In genomic region chrX:17046478-17047097, GRCh38 we compare ENCODE assay signal across 8 cellular contexts.
DNase-seq lines count a peak whose midpoint lies in the region; ATAC-seq, FAIRE-seq and TF ChIP-seq lines count a peak whose summit lies in the region.

No MANE protein-coding gene starts in this region.

- peak; percentile 62 for ATAC-seq in HG03280 (IDR thresholded peaks at IDR 0.05; ENCODE audit: unreplicated experiment)
- peak; percentile 67 for ATAC-seq in stimulated activated naive CD8-positive, alpha-beta T cell treated with anti-CD3 and anti-CD28 coated beads, Interleukin-15, amount 100 ng/mL, for 72 hours
- ATAC-seq in GM18520 (IDR thresholded peaks at IDR 0.05; ENCODE audit: unreplicated experiment), result no peak

- H3K4me2 ChIP-seq in DOHH2 (ENCODE audit: low read length), result no peak overlapping the region
- H3K4me2 ChIP-seq in H1 (ENCODE audit: insufficient read depth in 1 of 2, low read depth in 2 of 2, low read length in 2 of 2), result no peak overlapping the region
- no peak overlapping the region for H3K4me2 ChIP-seq in mesenchymal stem cell (ENCODE audit: low read length, poor library complexity, severe bottlenecking)

- no peaks in the 10 kb centered on the region for H3K4me1 ChIP-seq in DOHH2 (ENCODE audit: control insufficient read depth, low read length)
- no peaks in the 10 kb centered on the region for H3K4me1 ChIP-seq in H1 (replicated peaks in 1 of 4; ENCODE audit: control insufficient read depth in 3 of 4, insufficient read depth in 4 of 4, low read length in 3 of 4)
- no peaks in the 10 kb centered on the region for H3K4me1 ChIP-seq in mesenchymal stem cell (ENCODE audit: control insufficient read depth, insufficient read depth, low read depth, low read length)

- no peaks in the 10 kb centered on the region for H3K27me3 Mint-ChIP-seq in activated CD4-positive, alpha-beta T cell treated with anti-CD3 and anti-CD28 coated beads, Interleukin-2, amount 10 ng/mL, durations not matched to agents 7 days and 5 days
- no peaks in the 10 kb centered on the region for H3K27me3 Mint-ChIP-seq in stimulated activated naive CD8-positive, alpha-beta T cell treated with anti-CD3 and anti-CD28 coated beads, Interleukin-15, amount 100 ng/mL, for 72 hours

- no peaks in the 10 kb centered on the region for H3K9me2 ChIP-seq in DOHH2 (replicated peaks; ENCODE audit: control insufficient read depth, low read length)

- POLR2A ChIA-PET in activated CD4-positive, alpha-beta T cell treated with anti-CD3 and anti-CD28 coated beads, Interleukin-2, amount 10 ng/mL, durations not matched to agents 7 days and 5 days (lab: Charles Lee), result no interaction called here
- POLR2A ChIA-PET in H1 (lab: Charles Lee; ENCODE audit: partially characterized antibody), result interaction anchor here (0.9 kb wide), 1 partner anchor 163 kb away, joined by 4 read pairs; no protein-coding TSS in a partner anchor

- H2BK15ac ChIP-seq in H1 (ENCODE audit: low read length) (no peak overlapping the region), mesenchymal stem cell (ENCODE audit: low read depth, poor library complexity, severe bottlenecking) (no peak overlapping the region)

- no peak overlapping the region for H4K8ac ChIP-seq in H1 (ENCODE audit: extremely low read depth, insufficient read depth, low read length)
- H4K8ac ChIP-seq in mesenchymal stem cell (ENCODE audit: low read length), result no peak overlapping the region

- H3K14ac ChIP-seq in H1 (ENCODE audit: insufficient read length) (no peak overlapping the region), mesenchymal stem cell (ENCODE audit: low read length in 2 of 2) (no peak overlapping the region)

- no peak for TF ChIP-seq POLR2A in H1 (IDR thresholded peaks at IDR 0.05; ENCODE audit: control extremely low read depth in 1 of 2, low read depth in 2 of 2, low read length in 2 of 2)

- H3K4me3 ChIP-seq in DOHH2 (ENCODE audit: low read length) (no peak overlapping the region), H1 (ENCODE audit: extremely low read depth in 1 of 4, insufficient read depth in 2 of 4, low read depth in 3 of 4, low read length in 4 of 4) (no peak overlapping the region), mesenchymal stem cell (ENCODE audit: insufficient read depth in 1 of 2, low read depth in 1 of 2, low read length in 2 of 2) (no peak overlapping the region)

- H3K18ac ChIP-seq in H1 (ENCODE audit: extremely low read depth, low read length) (no peak overlapping the region), mesenchymal stem cell (ENCODE audit: low read depth in 1 of 2, low read length in 2 of 2) (no peak overlapping the region)

- peaks cover 2% of the 10 kb centered on the region for H3K4me1 Mint-ChIP-seq in activated CD4-positive, alpha-beta T cell treated with anti-CD3 and anti-CD28 coated beads, Interleukin-2, amount 10 ng/mL, durations not matched to agents 7 days and 5 days
- H3K4me1 Mint-ChIP-seq in stimulated activated naive CD8-positive, alpha-beta T cell treated with anti-CD3 and anti-CD28 coated beads, Interleukin-15, amount 100 ng/mL, for 72 hours, result no peaks in the 10 kb centered on the region

- H3K79me1 ChIP-seq in H1 (ENCODE audit: low read depth, low read length) (no peaks in the 10 kb centered on the region), mesenchymal stem cell (replicated peaks; ENCODE audit: low read length, poor library complexity, severe bottlenecking) (no peaks in the 10 kb centered on the region)

- H2BK20ac ChIP-seq in H1 (ENCODE audit: low read length), result no peak overlapping the region

- H3K79me2 ChIP-seq in DOHH2 (ENCODE audit: control insufficient read depth, low read length) (no peaks in the 10 kb centered on the region), H1 (ENCODE audit: control insufficient read depth in 1 of 2, insufficient read depth in 2 of 2, low read length in 2 of 2) (no peaks in the 10 kb centered on the region)

- TF ChIP-seq EP300 in H1 (IDR thresholded peaks at IDR 0.05; ENCODE audit: borderline replicate concordance in 1 of 2, low read depth in 2 of 2, low read length in 2 of 2), result no peak

- H3K4ac ChIP-seq in H1 (replicated peaks; ENCODE audit: insufficient read length, low read depth, low read length), result no peak overlapping the region
- no peak overlapping the region for H3K4ac ChIP-seq in mesenchymal stem cell (ENCODE audit: low read depth in 1 of 2, low read length in 2 of 2)

- H2BK5ac ChIP-seq in H1 (ENCODE audit: low read depth, low read length), result no peak overlapping the region
- H2BK5ac ChIP-seq in mesenchymal stem cell (ENCODE audit: low read depth, low read length, poor library complexity, severe bottlenecking), result no peak overlapping the region

- no peak overlapping the region for H3K27ac Mint-ChIP-seq in activated CD4-positive, alpha-beta T cell treated with anti-CD3 and anti-CD28 coated beads, Interleukin-2, amount 10 ng/mL, durations not matched to agents 7 days and 5 days
- H3K27ac Mint-ChIP-seq in stimulated activated naive CD8-positive, alpha-beta T cell treated with anti-CD3 and anti-CD28 coated beads, Interleukin-15, amount 100 ng/mL, for 72 hours, result no peak overlapping the region

- H3K36me3 ChIP-seq in DOHH2 (ENCODE audit: control insufficient read depth, low read length), result no peaks in the 10 kb centered on the region
- no peaks in the 10 kb centered on the region for H3K36me3 ChIP-seq in H1 (ENCODE audit: control insufficient read depth in 2 of 4, insufficient read depth in 4 of 4, low read length in 3 of 4)
- no peaks in the 10 kb centered on the region for H3K36me3 ChIP-seq in mesenchymal stem cell (ENCODE audit: control insufficient read depth in 1 of 2, insufficient read depth in 2 of 2, low read depth in 1 of 2, low read length in 2 of 2)

- TF ChIP-seq CTCF in DOHH2 (IDR thresholded peaks at IDR 0.05; ENCODE audit: low read depth, low read length, poor library complexity, severe bottlenecking) (peak; percentile 66), H1 (IDR thresholded peaks at IDR 0.05; ENCODE audit: control extremely low read depth in 1 of 3, insufficient read depth in 1 of 3, low read depth in 1 of 3, low read length in 3 of 3) (peak in 2 of 3 experiments; percentile 77; a peak in 3 of 4 replicates)

- no peak overlapping the region for H2BK120ac ChIP-seq in H1 (replicated peaks; ENCODE audit: low read depth, low read length)
- no peak overlapping the region for H2BK120ac ChIP-seq in mesenchymal stem cell (ENCODE audit: low read depth, low read length)

- DNase-seq in NCI-H526 (lab: John Stamatoyannopoulos, UW) (peak; percentile 77 to 93), H1 (ENCODE audit: low read depth in 1 of 2, low spot score in 2 of 2) (peak; percentile 19 to 53), mesenchymal stem cell (peak; percentile 58)
- DNase-seq in activated CD4-positive, alpha-beta T cell treated with anti-CD3 and anti-CD28 coated beads, Interleukin-2, amount 10 ng/mL, durations not matched to agents 7 days and 5 days, result peak; percentile 48
- DNase-seq in stimulated activated naive CD8-positive, alpha-beta T cell treated with anti-CD3 and anti-CD28 coated beads, Interleukin-15, amount 100 ng/mL, for 72 hours, result peak; percentile 15 to 22

- TF ChIP-seq RAD21 in H1 (IDR thresholded peaks at IDR 0.05 in 1 of 2, conservative IDR thresholded peaks at IDR 0.05 in 1 of 2; ENCODE audit: low read depth in 2 of 2, low read length in 2 of 2), result peak; percentile 83 to 85

- H4K20me1 ChIP-seq in DOHH2 (ENCODE audit: control insufficient read depth, insufficient read depth, low read depth, low read length) (no peaks in the 10 kb centered on the region), H1 (replicated peaks in 1 of 2; ENCODE audit: control insufficient read depth in 1 of 2, insufficient read depth in 2 of 2, low read length in 2 of 2) (no peaks in the 10 kb centered on the region)

- no peaks in the 10 kb centered on the region for H3K9me3 Mint-ChIP-seq in activated CD4-positive, alpha-beta T cell treated with anti-CD3 and anti-CD28 coated beads, Interleukin-2, amount 10 ng/mL, durations not matched to agents 7 days and 5 days
- no peaks in the 10 kb centered on the region for H3K9me3 Mint-ChIP-seq in stimulated activated naive CD8-positive, alpha-beta T cell treated with anti-CD3 and anti-CD28 coated beads, Interleukin-15, amount 100 ng/mL, for 72 hours

- H4K91ac ChIP-seq in H1 (replicated peaks; ENCODE audit: insufficient read length, low read length), result no peak overlapping the region
- H4K91ac ChIP-seq in mesenchymal stem cell (ENCODE audit: low read length), result no peak overlapping the region

- no peaks in the 10 kb centered on the region for H3K23me2 ChIP-seq in H1 (ENCODE audit: low read depth, low read length)

- H3F3A ChIP-seq in DOHH2 (ENCODE audit: control insufficient read depth, insufficient read depth), result no peaks in the 10 kb centered on the region

- H2BK12ac ChIP-seq in H1 (ENCODE audit: low read depth, low read length) (no peak overlapping the region), mesenchymal stem cell (ENCODE audit: low read length in 2 of 2) (no peak overlapping the region)

- H2AK5ac ChIP-seq in H1 (ENCODE audit: low read depth, low read length) (no peak overlapping the region), mesenchymal stem cell (ENCODE audit: low read length, severe bottlenecking) (no peak overlapping the region)

- H3K4me3 Mint-ChIP-seq in activated CD4-positive, alpha-beta T cell treated with anti-CD3 and anti-CD28 coated beads, Interleukin-2, amount 10 ng/mL, durations not matched to agents 7 days and 5 days, result no peak overlapping the region
- H3K4me3 Mint-ChIP-seq in stimulated activated naive CD8-positive, alpha-beta T cell treated with anti-CD3 and anti-CD28 coated beads, Interleukin-15, amount 100 ng/mL, for 72 hours, result no peak overlapping the region

- H3K56ac ChIP-seq in H1 (replicated peaks; ENCODE audit: insufficient read length, low read depth, low read length), result no peak overlapping the region

- H3K9me3 ChIP-seq in DOHH2 (ENCODE audit: control insufficient read depth, insufficient read depth, low read length) (no peaks in the 10 kb centered on the region), H1 (ENCODE audit: insufficient read depth in 2 of 2, low read depth in 1 of 2, low read length in 1 of 2) (no peaks in the 10 kb centered on the region), mesenchymal stem cell (ENCODE audit: control insufficient read depth, low read length) (no peaks in the 10 kb centered on the region)

- H3K9ac ChIP-seq in H1 (replicated peaks in 1 of 4; ENCODE audit: extremely low read depth in 1 of 4, low read depth in 3 of 4, low read length in 3 of 4), result no peak overlapping the region
- H3K9ac ChIP-seq in mesenchymal stem cell (ENCODE audit: low read length), result no peak overlapping the region

- no peaks in the 10 kb centered on the region for H3K36me3 Mint-ChIP-seq in activated CD4-positive, alpha-beta T cell treated with anti-CD3 and anti-CD28 coated beads, Interleukin-2, amount 10 ng/mL, durations not matched to agents 7 days and 5 days (ENCODE audit: low read depth)

- WGBS in H1 (ENCODE audit: extremely low coverage in 1 of 2, insufficient coverage in 1 of 2, insufficient read length in 1 of 2, insufficient replicate concordance in 2 of 2, low coverage in 1 of 2, low lambda C conversion rate in 2 of 2, missing lambda C conversion rate in 1 of 2), 2 experiments, result 44% methylated on average over 5 of the region's 5 CpGs; no CpG with 5 or more reads in 1 of the 2 experiments
- 5% methylated on average over 4 of the region's 5 CpGs for WGBS in mesenchymal stem cell

- CTCF ChIA-PET in activated CD4-positive, alpha-beta T cell treated with anti-CD3 and anti-CD28 coated beads, Interleukin-2, amount 10 ng/mL, durations not matched to agents 7 days and 5 days (lab: Charles Lee), result interaction anchor here (0.6 to 2.1 kb wide), 6 partner anchors 28 to 221 kb away, joined by 3 to 11 read pairs (median 4); no protein-coding TSS in a partner anchor
- CTCF ChIA-PET in H1 (lab: Charles Lee; ENCODE audit: partially characterized antibody), result interaction anchor here (0.7 to 6.4 kb wide), 29 partner anchors 9 to 221 kb away, joined by 3 to 78 read pairs (median 4); no protein-coding TSS in a partner anchor

- H3K27ac ChIP-seq in DOHH2 (ENCODE audit: low read depth, low read length) (no peak overlapping the region), H1 (ENCODE audit: low read depth, low read length) (no peak overlapping the region), mesenchymal stem cell (ENCODE audit: low read length, poor library complexity, severe bottlenecking) (no peak overlapping the region)

- H2AFZ ChIP-seq in H1 (ENCODE audit: low read length) (no peak overlapping the region), mesenchymal stem cell (ENCODE audit: low read depth, low read length) (no peak overlapping the region)

- peak; percentile 92 for FAIRE-seq in H1 (lab: Jason Lieb, UNC)

- H3K23ac ChIP-seq in H1 (ENCODE audit: insufficient read length), result no peak overlapping the region
- H3K23ac ChIP-seq in mesenchymal stem cell (ENCODE audit: low read length in 2 of 2), result no peak overlapping the region

- H3K27me3 ChIP-seq in DOHH2 (ENCODE audit: control insufficient read depth, low read length) (no peaks in the 10 kb centered on the region), H1 (replicated peaks in 1 of 4; ENCODE audit: control insufficient read depth in 3 of 4, extremely low read depth in 1 of 4, insufficient read depth in 3 of 4, low read length in 3 of 4) (no peaks in the 10 kb centered on the region), mesenchymal stem cell (ENCODE audit: control insufficient read depth in 1 of 2, insufficient read depth in 1 of 2, low read length in 2 of 2) (peaks cover 0 to 21% of the 10 kb centered on the region in 2 experiments)

- H4K5ac ChIP-seq in H1 (ENCODE audit: insufficient read length, low read depth, low read length), result no peak overlapping the region

Comparison
In these comparisons a context has a peak if more than half of its experiments do, and no peak if none do; other contexts are left out.
1. DNase-seq: peak in every context shown above with its lines; median percentile 85 in NCI-H526; 58 in mesenchymal stem cell; 48 in activated CD4-positive, alpha-beta T cell treated with anti-CD3 and anti-CD28 coated beads, Interleukin-2, amount 10 ng/mL, durations not matched to agents 7 days and 5 days; 36 in H1; 18 in stimulated activated naive CD8-positive, alpha-beta T cell treated with anti-CD3 and anti-CD28 coated beads, Interleukin-15, amount 100 ng/mL, for 72 hours.